Comparison of ENCODE assay signal across 22 cellular contexts in genomic region chr1:202976633-202977032, GRCh38.
"Had no signal": no experiment of that assay in that cellular context is flagged by ENCODE, and none has a peak within 500 bp of the region (broad histone marks: within the 10 kb centered on the region; RNA-seq: fewer than 3 reads in every experiment).

No MANE protein-coding gene starts in this region.

- H3K27ac ChIP-seq: brain microvascular endothelial cell, coronary artery, foreskin keratinocyte, left ventricle myocardium inferior, neutrophil, prostate gland had no signal

- ATAC-seq: foreskin keratinocyte; natural killer cell; right cardiac atrium; stimulated activated naive CD8-positive, alpha-beta T cell treated with anti-CD3 and anti-CD28 coated beads, Interleukin-15, Interleukin-2, amounts not matched to agents 100 U/mL and 50 U/mL, for 24 hours had no signal

- H3K4me1 ChIP-seq: foreskin keratinocyte, left ventricle myocardium inferior, prostate gland had no signal

- H3K36me3 Mint-ChIP-seq: activated naive CD8-positive, alpha-beta T cell treated with anti-CD3 and anti-CD28 coated beads, Interleukin-2, amount 10 ng/mL, durations not matched to agents 7 days and 5 days; natural killer cell had no signal

- DNase-seq: activated CD4-positive, alpha-beta T cell treated with anti-CD3 and anti-CD28 coated beads, Interleukin-2, amount 50 U/mL, for 4 hours; activated CD4-positive, CD25-positive, alpha-beta regulatory T cell treated with anti-CD3 and anti-CD28 coated beads, Interleukin-2, amount 50 U/mL, for 72 hours; activated naive CD4-positive, alpha-beta T cell; activated naive CD8-positive, alpha-beta T cell treated with anti-CD3 and anti-CD28 coated beads, Interleukin-2, amount 10 ng/mL, durations not matched to agents 7 days and 5 days; activated T-cell treated with anti-CD3 and anti-CD28 coated beads for 4 hours; anterior cingulate cortex; brain microvascular endothelial cell; effector CD8-positive, alpha-beta T cell; foreskin keratinocyte; left ventricle myocardium inferior; mesenchymal stem cell; natural killer cell; right cardiac atrium; stimulated activated CD4-positive, alpha-beta T cell treated with anti-CD3 and anti-CD28 coated beads, Interleukin-4, amount 100 ng/mL, for 4 hours; stimulated activated CD8-positive, alpha-beta memory T cell treated with anti-CD3 and anti-CD28 coated beads, Interleukin-4, amount 100 ng/mL, for 48 hours; stimulated activated naive CD8-positive, alpha-beta T cell treated with anti-CD3 and anti-CD28 coated beads, Interleukin-15, Interleukin-2, amounts not matched to agents 100 U/mL and 50 U/mL, for 24 hours; trophoblast cell had no signal

- H3K27ac Mint-ChIP-seq: activated naive CD8-positive, alpha-beta T cell treated with anti-CD3 and anti-CD28 coated beads, Interleukin-2, amount 10 ng/mL, durations not matched to agents 7 days and 5 days; natural killer cell had no signal

- H3K4me3 Mint-ChIP-seq: activated naive CD8-positive, alpha-beta T cell treated with anti-CD3 and anti-CD28 coated beads, Interleukin-2, amount 10 ng/mL, durations not matched to agents 7 days and 5 days; central memory CD8-positive, alpha-beta T cell; natural killer cell had no signal

- H3K9me3 Mint-ChIP-seq: activated naive CD8-positive, alpha-beta T cell treated with anti-CD3 and anti-CD28 coated beads, Interleukin-2, amount 10 ng/mL, durations not matched to agents 7 days and 5 days; central memory CD8-positive, alpha-beta T cell; natural killer cell had no signal

- H3K4me2 ChIP-seq: smooth muscle cell had no signal

- H3K9me3 ChIP-seq: left ventricle myocardium inferior, neutrophil, prostate gland had no signal

- H3K27me3 ChIP-seq: neutrophil had no signal

- H3K4me3 ChIP-seq: coronary artery, left ventricle myocardium inferior, prostate gland, smooth muscle cell had no signal

- H3K36me3 ChIP-seq: brain microvascular endothelial cell, left ventricle myocardium inferior, neutrophil, prostate gland had no signal

- H3K4me1 Mint-ChIP-seq: central memory CD8-positive, alpha-beta T cell; natural killer cell had no signal
